24 cellular contexts compared by ENCODE assay signal in genomic region chr1:30617161-30617560, GRCh38.
"Had no signal": no experiment of that assay in that cellular context is flagged by ENCODE, and none has a peak within 500 bp of the region (broad histone marks: within the 10 kb centered on the region; RNA-seq: fewer than 3 reads in every experiment).

No MANE protein-coding gene starts in this region.

- H3K9me3 ChIP-seq: esophagus squamous epithelium, tibial artery had no signal

- H3K27me3 ChIP-seq: brain microvascular endothelial cell had no signal

- H3K4me3 ChIP-seq: esophagus squamous epithelium, lung, tibial artery had no signal

- H3K36me3 ChIP-seq: brain microvascular endothelial cell, esophagus squamous epithelium, tibial artery had no signal

- H3K4me1 ChIP-seq: tibial artery had no signal

- ATAC-seq: activated CD8-positive, alpha-beta T cell treated with anti-CD3 and anti-CD28 coated beads for 36 hours; left lobe of liver had no signal

- DNase-seq: activated CD4-positive, alpha-beta T cell treated with anti-CD3 and anti-CD28 coated beads, Interleukin-2, amount 10 ng/mL, durations not matched to agents 24 days and 14 days; activated CD4-positive, CD25-positive, alpha-beta regulatory T cell; activated CD8-positive, alpha-beta T cell treated with anti-CD3 and anti-CD28 coated beads for 36 hours; activated naive CD4-positive, alpha-beta T cell treated with anti-CD3 and anti-CD28 coated beads, Interleukin-2, amount 10 ng/mL, durations not matched to agents 7 days and 5 days; activated T-cell treated with anti-CD3 and anti-CD28 coated beads, Interleukin-2, amount 50 U/mL, for 1 hour; aorta; brain microvascular endothelial cell; cortex of kidney; effector CD4-positive, alpha-beta T cell; esophagus squamous epithelium; hippocampal formation; kidney; midbrain; nucleus accumbens; stimulated activated CD4-positive, alpha-beta T cell treated with anti-CD3 and anti-CD28 coated beads, Interleukin-12 subunit alpha, Interleukin-12 subunit beta, amount 100 ng/mL, for 4 hours; stimulated activated CD4-positive, alpha-beta T cell treated with anti-CD3 and anti-CD28 coated beads, Interleukin-1b, Interleukin-23, amount 100 ng/mL, for 48 hours; stimulated activated CD8-positive, alpha-beta memory T cell treated with anti-CD3 and anti-CD28 coated beads, Interleukin-4, amount 100 ng/mL, for 48 hours; stimulated activated naive CD4-positive, alpha-beta T cell treated with Interleukin-2 at 50 U/mL for 16 hours; substantia nigra; T-helper 1 cell; T1000 had no signal

- H3K27ac ChIP-seq: brain microvascular endothelial cell, esophagus squamous epithelium, tibial artery had no signal
